Comparison of ENCODE assay signal across 23 cellular contexts in genomic region chr17:48514483-48514876, GRCh38. TPM values are rescaled to one million over a fixed set of nuclear protein-coding genes. Genes with fewer than 3 reads are reported as not detected.
"Had no signal": no experiment of that assay in that cellular context is flagged by ENCODE, and none has a peak within 500 bp of the region (broad histone marks: within the 10 kb centered on the region; RNA-seq: fewer than 3 reads in every experiment).

No MANE protein-coding gene starts in this region.

- FAIRE-seq: frontal cortex, kidney had no signal

- DNase-seq: activated CD4-positive, alpha-beta T cell treated with anti-CD3 and anti-CD28 coated beads, Interleukin-2, amount 10 ng/mL, durations not matched to agents 7 days and 5 days; activated CD4-positive, CD25-positive, alpha-beta regulatory T cell; activated CD8-positive, alpha-beta memory T cell treated with anti-CD3 and anti-CD28 coated beads for 24 hours; activated gamma-delta T cell treated with Interleukin-2 at 50 U/mL for 16 hours; aorta; brain microvascular endothelial cell; heart left ventricle; kidney; right cardiac atrium; stimulated activated CD4-positive, alpha-beta T cell treated with anti-CD3 and anti-CD28 coated beads, Interleukin-2, amount 100 ng/mL, for 48 hours; stomach; T-cell had no signal

- ATAC-seq: heart left ventricle, left lobe of liver, right cardiac atrium, SK-N-SH treated with all-trans-retinoic acid at 6 μM for 48 hours, T-cell had no signal

- H3K27ac ChIP-seq: brain microvascular endothelial cell, coronary artery, heart left ventricle, stomach had no signal

- H3K9me3 Mint-ChIP-seq: T-cell had no signal

- H3K4me3 Mint-ChIP-seq: activated CD4-positive, alpha-beta T cell treated with anti-CD3 and anti-CD28 coated beads, Interleukin-2, amount 10 ng/mL, durations not matched to agents 7 days and 5 days; type B pancreatic cell had no signal

- H3K36me3 Mint-ChIP-seq: T-cell, type B pancreatic cell had no signal

- H3K36me3 ChIP-seq: brain microvascular endothelial cell, heart left ventricle, stomach had no signal

- H3K27ac Mint-ChIP-seq: activated CD4-positive, alpha-beta T cell treated with anti-CD3 and anti-CD28 coated beads, Interleukin-2, amount 10 ng/mL, durations not matched to agents 7 days and 5 days; progenitor cell of endocrine pancreas; T-cell; type B pancreatic cell had no signal

- H3K9me3 ChIP-seq: heart left ventricle, stomach had no signal

- H3K4me3 ChIP-seq: coronary artery, heart left ventricle, lung, stomach had no signal

RNA-seq across cellular contexts. Expression of gene HOXB1, which starts 16.3 kb away (rescaled TPM):
- total RNA-seq: activated CD4-positive, alpha-beta T cell treated with anti-CD3 and anti-CD28 coated beads, Interleukin-2, amount 10 ng/mL, durations not matched to agents 7 days and 5 days; aorta; frontal cortex; heart left ventricle; kidney; left lobe of liver; lung; osteoblast; right cardiac atrium; skeletal muscle tissue; stomach; T-cell; temporal lobe had no signal
- polyA plus RNA-seq: heart left ventricle, lung, neural cell, right cardiac atrium had no signal

RNA-seq across cellular contexts. Expression of gene HOXB2, which starts 30.4 kb away (rescaled TPM):
- total RNA-seq: frontal cortex, temporal lobe had no signal
- polyA plus RNA-seq: neural cell had no signal
